13 cellular contexts compared by ENCODE assay signal in the genomic region with DNA sequence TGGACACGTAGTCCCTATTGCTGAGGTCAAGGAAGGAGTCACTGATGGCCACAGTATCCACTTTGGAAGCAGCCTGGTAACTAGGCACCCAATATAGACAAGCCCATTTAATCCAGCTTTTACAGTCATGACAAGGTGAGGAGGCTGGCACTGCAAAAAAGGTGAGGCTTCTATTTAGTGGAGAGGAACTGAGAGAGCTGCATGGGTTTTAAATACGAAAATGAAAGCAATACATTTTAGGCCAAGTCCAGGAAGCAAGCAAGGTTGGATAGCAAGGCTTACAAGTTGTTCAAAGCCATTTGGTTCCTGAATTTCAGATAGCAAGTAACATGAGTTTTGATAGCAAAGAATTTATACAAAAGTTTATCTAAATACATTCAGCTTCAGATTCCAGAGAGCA.
A peak's percentile ranks its signal among the peaks of the same experiment; 100 is the strongest.
DNase-seq lines count a peak whose midpoint lies in the region; ATAC-seq and TF ChIP-seq lines count a peak whose summit lies in the region.
"Had no signal": no experiment of that assay in that cellular context is flagged by ENCODE, and none has a peak within 500 bp of the region (broad histone marks: within the 10 kb centered on the region; RNA-seq: fewer than 3 reads in every experiment).

No MANE protein-coding gene starts in this region.

- no peaks in the 10 kb centered on the region for H3K27me3 Mint-ChIP-seq in activated T-helper 17 cell treated with anti-CD3 and anti-CD28 coated beads, Interleukin-2, amount 50 U/mL, for 72 hours

- no peak for DNase-seq in lower lobe of right lung
- no peak for DNase-seq in anterior cingulate cortex (lab: John Stamatoyannopoulos, UW)
- no peak for DNase-seq in HuH-7 (ENCODE audit: low spot score)
- DNase-seq in COLO829 (ENCODE audit: low spot score): no peak
- DNase-seq: activated CD8-positive, alpha-beta T cell treated with anti-CD3 and anti-CD28 coated beads, Interleukin-2, amount 10 ng/mL, durations not matched to agents 7 days and 5 days; H7; NCI-H187 treated with DMSO at 0.1 percent for 48 hours had no signal

- no peak overlapping the region for H3K27ac Mint-ChIP-seq in activated T-helper 17 cell treated with anti-CD3 and anti-CD28 coated beads, Interleukin-2, amount 50 U/mL, for 72 hours
- H3K27ac Mint-ChIP-seq: activated CD8-positive, alpha-beta T cell treated with anti-CD3 and anti-CD28 coated beads, Interleukin-2, amount 10 ng/mL, durations not matched to agents 7 days and 5 days; progenitor cell of endocrine pancreas had no signal

- H3K9me3 Mint-ChIP-seq in activated T-helper 17 cell treated with anti-CD3 and anti-CD28 coated beads, Interleukin-2, amount 50 U/mL, for 72 hours: no peaks in the 10 kb centered on the region

- H3K4me3 Mint-ChIP-seq in activated T-helper 17 cell treated with anti-CD3 and anti-CD28 coated beads, Interleukin-2, amount 50 U/mL, for 72 hours: peak overlapping the region; percentile 4
- H3K4me3 Mint-ChIP-seq: activated CD8-positive, alpha-beta T cell treated with anti-CD3 and anti-CD28 coated beads, Interleukin-2, amount 10 ng/mL, durations not matched to agents 7 days and 5 days had no signal

- no peaks in the 10 kb centered on the region for H3K27me3 ChIP-seq in lower lobe of right lung (ENCODE audit: low read depth)

- no peak overlapping the region for H3K27ac ChIP-seq in lower lobe of right lung

- no peak for TF ChIP-seq CTCF in lower lobe of right lung (IDR thresholded peaks at IDR 0.05)

- H3K36me3 Mint-ChIP-seq in activated T-helper 17 cell treated with anti-CD3 and anti-CD28 coated beads, Interleukin-2, amount 50 U/mL, for 72 hours (ENCODE audit: low read depth): peaks cover 33% of the 10 kb centered on the region

- H3K4me1 Mint-ChIP-seq in activated T-helper 17 cell treated with anti-CD3 and anti-CD28 coated beads, Interleukin-2, amount 50 U/mL, for 72 hours: peaks cover 13% of the 10 kb centered on the region

- intact Hi-C loops in lower lobe of right lung (cut with DNase I): no loop called here

- no peak overlapping the region for H3K4me3 ChIP-seq in lower lobe of right lung

- no peaks in the 10 kb centered on the region for H3K4me1 ChIP-seq in lower lobe of right lung

- H3K36me3 ChIP-seq in lower lobe of right lung: no peaks in the 10 kb centered on the region

- peak; percentile 98 for ATAC-seq in GM18870 (IDR thresholded peaks at IDR 0.05; ENCODE audit: unreplicated experiment)
- peak; percentile 99 for ATAC-seq in GM21529 (IDR thresholded peaks at IDR 0.05; ENCODE audit: unreplicated experiment)
- peak; percentile 97 for ATAC-seq in HG03139 (IDR thresholded peaks at IDR 0.05; ENCODE audit: unreplicated experiment)
- no peak for ATAC-seq in activated T-helper 17 cell treated with anti-CD3 and anti-CD28 coated beads, Interleukin-2, amount 50 U/mL, for 72 hours (replicated peaks)
- ATAC-seq in lower lobe of right lung: no peak
- ATAC-seq: activated CD8-positive, alpha-beta T cell treated with anti-CD3 and anti-CD28 coated beads, Interleukin-2, amount 10 ng/mL, durations not matched to agents 7 days and 5 days; left lobe of liver had no signal

- no peaks in the 10 kb centered on the region for H3K9me3 ChIP-seq in lower lobe of right lung

Comparison
In these comparisons a context has a peak if more than half of its experiments do, and no peak if none do; other contexts are left out.
1. ATAC-seq: peak in GM18870 (single experiment), GM21529 (single experiment) and HG03139 (single experiment); none in activated T-helper 17 cell treated with anti-CD3 and anti-CD28 coated beads, Interleukin-2, amount 50 U/mL, for 72 hours (single experiment) and lower lobe of right lung (0 of 2).